In the genomic region with DNA sequence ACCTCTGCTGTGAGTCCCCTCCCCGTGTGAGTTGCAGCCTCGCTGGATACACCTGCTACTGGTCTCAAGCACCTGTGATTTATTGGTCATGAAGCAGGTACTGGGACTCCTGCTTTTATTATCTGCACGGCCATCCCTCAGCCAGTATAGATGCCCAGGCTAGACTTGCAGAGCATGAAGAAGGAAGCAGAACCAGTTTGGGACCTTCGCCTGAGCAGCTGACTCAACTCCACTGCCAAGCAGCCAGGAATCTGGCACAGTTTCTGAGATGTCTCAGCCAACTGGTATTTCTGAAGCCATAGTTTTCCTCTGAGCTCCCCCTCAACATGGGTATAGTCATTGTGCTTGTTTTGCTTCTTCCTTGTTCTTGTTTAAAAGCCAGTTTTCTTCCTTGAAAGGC, we compare ENCODE assay signal across 11 cellular contexts. TPM values are rescaled to one million over a fixed set of nuclear protein-coding genes. Genes with fewer than 3 reads are reported as not detected.
DNase-seq lines count a peak whose midpoint lies in the region; ATAC-seq and TF ChIP-seq lines count a peak whose summit lies in the region.
"Had no signal": no experiment of that assay in that cellular context is flagged by ENCODE, and none has a peak within 500 bp of the region (broad histone marks: within the 10 kb centered on the region; RNA-seq: fewer than 3 reads in every experiment).

No MANE protein-coding gene starts in this region.

- ATAC-seq in gastrocnemius medialis = peak; percentile 54 to 58
- no peak for ATAC-seq in stimulated activated naive CD8-positive, alpha-beta T cell treated with anti-CD3 and anti-CD28 coated beads, Interleukin-15, Interleukin-2, amounts not matched to agents 100 U/mL and 50 U/mL, for 24 hours
- no peak for ATAC-seq in effector memory CD8-positive, alpha-beta T cell (replicated peaks)
- ATAC-seq in activated CD4-positive, alpha-beta T cell treated with anti-CD3 and anti-CD28 coated beads for 36 hours = no peak

- in situ Hi-C loops in G401 (cut with HindIII; ENCODE audit: low sequenced_read_pairs) = no loop called here
- in situ Hi-C loops in gastrocnemius medialis (cut with MboI; ENCODE audit: low sequenced_read_pairs in 4 of 4) = loop anchor here in 1 of 4 donors (25.0 kb wide), 1 partner anchor 289 kb away; no protein-coding TSS in a partner anchor

- H3K27me3 Mint-ChIP-seq in effector memory CD8-positive, alpha-beta T cell = peaks cover 5 to 10% of the 10 kb centered on the region in 2 donors
- H3K27me3 Mint-ChIP-seq in activated CD4-positive, alpha-beta T cell treated with anti-CD3 and anti-CD28 coated beads for 36 hours = no peaks in the 10 kb centered on the region

- H3K36me3 Mint-ChIP-seq in effector memory CD8-positive, alpha-beta T cell (ENCODE audit: insufficient read depth) = peaks cover 4% of the 10 kb centered on the region
- no peaks in the 10 kb centered on the region for H3K36me3 Mint-ChIP-seq in activated CD4-positive, alpha-beta T cell treated with anti-CD3 and anti-CD28 coated beads for 36 hours (ENCODE audit: low read depth)

- no peak for TF ChIP-seq POLR2A in gastrocnemius medialis (IDR thresholded peaks at IDR 0.05)

- TF ChIP-seq CTCF in foreskin fibroblast (IDR thresholded peaks at IDR 0.05; ENCODE audit: low read depth, low read length) (no peak), gastrocnemius medialis (IDR thresholded peaks at IDR 0.05 in 4 of 5, conservative IDR thresholded peaks at IDR 0.05 in 1 of 5) (no peak)

- H3K27me3 ChIP-seq in gastrocnemius medialis = no peaks in the 10 kb centered on the region

- H3K9me3 ChIP-seq in gastrocnemius medialis = no peaks in the 10 kb centered on the region

- intact Hi-C loops in gastrocnemius medialis (cut with DNase I; ENCODE audit: low total_unique reads) = no loop called here
- intact Hi-C loops in activated CD4-positive, alpha-beta T cell treated with anti-CD3 and anti-CD28 coated beads for 36 hours (cut with DNase I, micrococcal nuclease) = no loop called here

- no peak overlapping the region for H3K27ac Mint-ChIP-seq in effector memory CD8-positive, alpha-beta T cell
- no peak overlapping the region for H3K27ac Mint-ChIP-seq in activated CD4-positive, alpha-beta T cell treated with anti-CD3 and anti-CD28 coated beads for 36 hours

- H3K4me3 Mint-ChIP-seq in effector memory CD8-positive, alpha-beta T cell = no peak overlapping the region
- no peak overlapping the region for H3K4me3 Mint-ChIP-seq in activated CD4-positive, alpha-beta T cell treated with anti-CD3 and anti-CD28 coated beads for 36 hours

- peaks cover 0 to 12% of the 10 kb centered on the region in 2 donors for H3K4me1 ChIP-seq in gastrocnemius medialis

- no peaks in the 10 kb centered on the region for H3K36me3 ChIP-seq in gastrocnemius medialis

- no peaks in the 10 kb centered on the region for H3K9me3 Mint-ChIP-seq in effector memory CD8-positive, alpha-beta T cell
- no peaks in the 10 kb centered on the region for H3K9me3 Mint-ChIP-seq in activated CD4-positive, alpha-beta T cell treated with anti-CD3 and anti-CD28 coated beads for 36 hours (ENCODE audit: low read depth)

- DNase-seq in G401 (ENCODE audit: low spot score) (peak; percentile 69), SW 1271 (lab: John Stamatoyannopoulos, UW) (peak; percentile 10 to 20), foreskin fibroblast (peak; percentile 91 to 95), gastrocnemius medialis (peak in 1 of 2 donors; percentile 27), NCI-H2196 (lab: John Stamatoyannopoulos, UW; ENCODE audit: unreplicated experiment) (no peak)
- no peak for DNase-seq in stimulated activated naive CD8-positive, alpha-beta T cell treated with anti-CD3 and anti-CD28 coated beads, Interleukin-15, Interleukin-2, amounts not matched to agents 100 U/mL and 50 U/mL, for 24 hours
- DNase-seq in effector memory CD8-positive, alpha-beta T cell = no peak
- DNase-seq in activated CD4-positive, alpha-beta T cell treated with anti-CD3 and anti-CD28 coated beads for 36 hours = no peak
- DNase-seq: activated CD4-positive, alpha-beta T cell treated with anti-CD3 and anti-CD28 coated beads for 4 hours; stimulated activated CD4-positive, alpha-beta T cell treated with anti-CD3 and anti-CD28 coated beads, Interleukin-15, amount 100 ng/mL, for 24 hours had no signal

- H3K4me1 Mint-ChIP-seq in effector memory CD8-positive, alpha-beta T cell (ENCODE audit: low read depth in 2 of 2) = no peaks in the 10 kb centered on the region
- H3K4me1 Mint-ChIP-seq in activated CD4-positive, alpha-beta T cell treated with anti-CD3 and anti-CD28 coated beads for 36 hours = no peaks in the 10 kb centered on the region

- POLR2A ChIA-PET in activated CD4-positive, alpha-beta T cell treated with anti-CD3 and anti-CD28 coated beads for 36 hours (lab: Charles Lee) = no interaction called here

- H3K4me3 ChIP-seq in foreskin fibroblast (ENCODE audit: low read depth in 1 of 2, low read length in 2 of 2) (no peak overlapping the region), gastrocnemius medialis (no peak overlapping the region)

- CTCF ChIA-PET in activated CD4-positive, alpha-beta T cell treated with anti-CD3 and anti-CD28 coated beads for 36 hours (lab: Charles Lee) = no interaction called here

- H3K27ac ChIP-seq in gastrocnemius medialis = no peak overlapping the region
- H3K27ac ChIP-seq: HL-60 had no signal

RNA-seq across cellular contexts. Expression of gene SLC39A12, which starts 28.0 kb away (rescaled TPM):
- total RNA-seq in G401 (2014; rRNA removed; shearing (Covaris generic)) = not detected in 2 replicates
- total RNA-seq in gastrocnemius medialis = not detected
- total RNA-seq in activated CD4-positive, alpha-beta T cell treated with anti-CD3 and anti-CD28 coated beads for 36 hours = not detected

Comparison
In these comparisons a context has a peak if more than half of its experiments do, and no peak if none do; other contexts are left out.
1. DNase-seq: peak in G401 (single experiment), SW 1271 (2 of 2) and foreskin fibroblast (2 of 2); none in NCI-H2196 (single experiment), stimulated activated naive CD8-positive, alpha-beta T cell treated with anti-CD3 and anti-CD28 coated beads, Interleukin-15, Interleukin-2, amounts not matched to agents 100 U/mL and 50 U/mL, for 24 hours (single experiment), effector memory CD8-positive, alpha-beta T cell (0 of 3) and activated CD4-positive, alpha-beta T cell treated with anti-CD3 and anti-CD28 coated beads for 36 hours (single experiment).
2. ATAC-seq: peak in gastrocnemius medialis (2 of 2); none in stimulated activated naive CD8-positive, alpha-beta T cell treated with anti-CD3 and anti-CD28 coated beads, Interleukin-15, Interleukin-2, amounts not matched to agents 100 U/mL and 50 U/mL, for 24 hours (single experiment), effector memory CD8-positive, alpha-beta T cell (single experiment) and activated CD4-positive, alpha-beta T cell treated with anti-CD3 and anti-CD28 coated beads for 36 hours (single experiment).